2 cellular contexts compared by ENCODE assay signal in genomic region chr18:32735781-32736180, GRCh38.
TF ChIP-seq lines count a peak whose summit lies in the region.

No MANE protein-coding gene starts in this region.

TF ChIP-seq in HepG2, 621 proteins besides CTCF, POLR2A, EP300 and RAD21:
- TF ChIP-seq ZNF792 (CRISPR knock-in tag; IDR thresholded peaks at IDR 0.05) (peak; percentile 86; the same call in 1 of the 2 replicates), GTF3A (CRISPR knock-in tag; conservative IDR thresholded peaks at IDR 0.05) (no peak), IRF9 (CRISPR knock-in tag; IDR thresholded peaks at IDR 0.05; ENCODE audit: borderline replicate concordance) (no peak), FOSL2 (CRISPR knock-in tag; IDR thresholded peaks at IDR 0.05) (peak; percentile 42; the same call in 1 of the 2 replicates)
TF ChIP-seq in HepG2: peak in this region for 2.

TF ChIP-seq in HEK293T, 16 proteins besides CTCF, POLR2A, EP300 and RAD21:
- TF ChIP-seq ZNF384 (IDR thresholded peaks at IDR 0.05) (no peak), SP1 (IDR thresholded peaks at IDR 0.05) (no peak), NFRKB (IDR thresholded peaks at IDR 0.05) (no peak), ELF4 (IDR thresholded peaks at IDR 0.05) (no peak), LEF1 (IDR thresholded peaks at IDR 0.05; ENCODE audit: borderline replicate concordance) (no peak), SUZ12 (IDR thresholded peaks at IDR 0.05) (no peak), BHLHE40 (IDR thresholded peaks at IDR 0.05; ENCODE audit: borderline replicate concordance) (no peak), FOXA1 (IDR thresholded peaks at IDR 0.05) (no peak), L3MBTL2 (conservative IDR thresholded peaks at IDR 0.05) (no peak), PKNOX1 (IDR thresholded peaks at IDR 0.05) (no peak), HDGF (IDR thresholded peaks at IDR 0.05; ENCODE audit: borderline replicate concordance) (no peak), CTBP1 (IDR thresholded peaks at IDR 0.05; ENCODE audit: borderline replicate concordance) (no peak), FOXM1 (IDR thresholded peaks at IDR 0.05; ENCODE audit: borderline replicate concordance) (no peak), TARDBP (IDR thresholded peaks at IDR 0.05) (no peak), ARNT (IDR thresholded peaks at IDR 0.05) (no peak)
